Comparison of ENCODE assay signal across 3 cellular contexts in the genomic region with DNA sequence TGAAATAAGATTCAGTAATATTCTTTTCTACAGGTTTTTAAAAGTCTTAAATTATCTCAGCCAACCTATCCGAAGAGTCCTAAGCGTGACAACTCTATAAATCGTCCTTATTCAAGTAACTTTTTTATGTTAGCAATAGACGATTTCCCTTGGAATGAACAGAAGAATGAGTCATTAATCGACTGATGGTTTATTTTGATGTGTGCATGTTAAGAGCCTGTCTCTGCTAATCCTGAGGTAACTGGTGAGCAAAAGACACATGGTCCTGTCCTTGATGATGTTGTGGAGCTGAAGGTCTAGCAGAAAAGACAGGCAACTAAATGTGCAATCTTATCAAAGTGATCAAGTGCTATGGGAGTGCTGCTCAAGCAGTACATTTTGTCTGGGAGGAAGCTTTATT.
TF ChIP-seq lines count a peak whose summit lies in the region.

No MANE protein-coding gene starts in this region.

TF ChIP-seq in A549, 52 proteins besides CTCF, POLR2A, EP300 and RAD21 (continued from another document):
- TF ChIP-seq, protein P1, sequence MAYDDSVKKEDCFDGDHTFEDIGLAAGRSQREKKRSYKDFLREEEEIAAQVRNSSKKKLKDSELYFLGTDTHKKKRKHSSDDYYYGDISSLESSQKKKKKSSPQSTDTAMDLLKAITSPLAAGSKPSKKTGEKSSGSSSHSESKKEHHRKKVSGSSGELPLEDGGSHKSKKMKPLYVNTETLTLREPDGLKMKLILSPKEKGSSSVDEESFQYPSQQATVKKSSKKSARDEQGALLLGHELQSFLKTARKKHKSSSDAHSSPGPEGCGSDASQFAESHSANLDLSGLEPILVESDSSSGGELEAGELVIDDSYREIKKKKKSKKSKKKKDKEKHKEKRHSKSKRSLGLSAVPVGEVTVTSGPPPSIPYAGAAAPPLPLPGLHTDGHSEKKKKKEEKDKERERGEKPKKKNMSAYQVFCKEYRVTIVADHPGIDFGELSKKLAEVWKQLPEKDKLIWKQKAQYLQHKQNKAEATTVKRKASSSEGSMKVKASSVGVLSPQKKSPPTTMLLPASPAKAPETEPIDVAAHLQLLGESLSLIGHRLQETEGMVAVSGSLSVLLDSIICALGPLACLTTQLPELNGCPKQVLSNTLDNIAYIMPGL (CRISPR knock-in tag; IDR thresholded peaks at IDR 0.05; ENCODE audit: borderline replicate concordance) = no peak

TF ChIP-seq in HCT116, 20 proteins besides CTCF, POLR2A, EP300 and RAD21:
- TF ChIP-seq, protein P2, sequence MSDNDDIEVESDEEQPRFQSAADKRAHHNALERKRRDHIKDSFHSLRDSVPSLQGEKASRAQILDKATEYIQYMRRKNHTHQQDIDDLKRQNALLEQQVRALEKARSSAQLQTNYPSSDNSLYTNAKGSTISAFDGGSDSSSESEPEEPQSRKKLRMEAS (IDR thresholded peaks at IDR 0.05) = no peak
- no peak for TF ChIP-seq ELF1 (IDR thresholded peaks at IDR 0.05; ENCODE audit: borderline replicate concordance, low read depth)
- no peak for TF ChIP-seq EGR1 (IDR thresholded peaks at IDR 0.05; ENCODE audit: low read depth)
- TF ChIP-seq CEBPB (IDR thresholded peaks at IDR 0.05; ENCODE audit: low read depth) = no peak
- TF ChIP-seq CBX3 (IDR thresholded peaks at IDR 0.05; ENCODE audit: low read depth) = no peak
- no peak for TF ChIP-seq SIN3A (IDR thresholded peaks at IDR 0.05; ENCODE audit: low read depth)
- TF ChIP-seq, protein P3, sequence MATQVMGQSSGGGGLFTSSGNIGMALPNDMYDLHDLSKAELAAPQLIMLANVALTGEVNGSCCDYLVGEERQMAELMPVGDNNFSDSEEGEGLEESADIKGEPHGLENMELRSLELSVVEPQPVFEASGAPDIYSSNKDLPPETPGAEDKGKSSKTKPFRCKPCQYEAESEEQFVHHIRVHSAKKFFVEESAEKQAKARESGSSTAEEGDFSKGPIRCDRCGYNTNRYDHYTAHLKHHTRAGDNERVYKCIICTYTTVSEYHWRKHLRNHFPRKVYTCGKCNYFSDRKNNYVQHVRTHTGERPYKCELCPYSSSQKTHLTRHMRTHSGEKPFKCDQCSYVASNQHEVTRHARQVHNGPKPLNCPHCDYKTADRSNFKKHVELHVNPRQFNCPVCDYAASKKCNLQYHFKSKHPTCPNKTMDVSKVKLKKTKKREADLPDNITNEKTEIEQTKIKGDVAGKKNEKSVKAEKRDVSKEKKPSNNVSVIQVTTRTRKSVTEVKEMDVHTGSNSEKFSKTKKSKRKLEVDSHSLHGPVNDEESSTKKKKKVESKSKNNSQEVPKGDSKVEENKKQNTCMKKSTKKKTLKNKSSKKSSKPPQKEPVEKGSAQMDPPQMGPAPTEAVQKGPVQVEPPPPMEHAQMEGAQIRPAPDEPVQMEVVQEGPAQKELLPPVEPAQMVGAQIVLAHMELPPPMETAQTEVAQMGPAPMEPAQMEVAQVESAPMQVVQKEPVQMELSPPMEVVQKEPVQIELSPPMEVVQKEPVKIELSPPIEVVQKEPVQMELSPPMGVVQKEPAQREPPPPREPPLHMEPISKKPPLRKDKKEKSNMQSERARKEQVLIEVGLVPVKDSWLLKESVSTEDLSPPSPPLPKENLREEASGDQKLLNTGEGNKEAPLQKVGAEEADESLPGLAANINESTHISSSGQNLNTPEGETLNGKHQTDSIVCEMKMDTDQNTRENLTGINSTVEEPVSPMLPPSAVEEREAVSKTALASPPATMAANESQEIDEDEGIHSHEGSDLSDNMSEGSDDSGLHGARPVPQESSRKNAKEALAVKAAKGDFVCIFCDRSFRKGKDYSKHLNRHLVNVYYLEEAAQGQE (IDR thresholded peaks at IDR 0.05; ENCODE audit: low read depth) = no peak
- TF ChIP-seq SP1 (IDR thresholded peaks at IDR 0.05; ENCODE audit: low read depth) = no peak
- no peak for TF ChIP-seq POLR2AphosphoS5 (IDR thresholded peaks at IDR 0.05; ENCODE audit: low read depth, low read length)
- TF ChIP-seq, protein P4, sequence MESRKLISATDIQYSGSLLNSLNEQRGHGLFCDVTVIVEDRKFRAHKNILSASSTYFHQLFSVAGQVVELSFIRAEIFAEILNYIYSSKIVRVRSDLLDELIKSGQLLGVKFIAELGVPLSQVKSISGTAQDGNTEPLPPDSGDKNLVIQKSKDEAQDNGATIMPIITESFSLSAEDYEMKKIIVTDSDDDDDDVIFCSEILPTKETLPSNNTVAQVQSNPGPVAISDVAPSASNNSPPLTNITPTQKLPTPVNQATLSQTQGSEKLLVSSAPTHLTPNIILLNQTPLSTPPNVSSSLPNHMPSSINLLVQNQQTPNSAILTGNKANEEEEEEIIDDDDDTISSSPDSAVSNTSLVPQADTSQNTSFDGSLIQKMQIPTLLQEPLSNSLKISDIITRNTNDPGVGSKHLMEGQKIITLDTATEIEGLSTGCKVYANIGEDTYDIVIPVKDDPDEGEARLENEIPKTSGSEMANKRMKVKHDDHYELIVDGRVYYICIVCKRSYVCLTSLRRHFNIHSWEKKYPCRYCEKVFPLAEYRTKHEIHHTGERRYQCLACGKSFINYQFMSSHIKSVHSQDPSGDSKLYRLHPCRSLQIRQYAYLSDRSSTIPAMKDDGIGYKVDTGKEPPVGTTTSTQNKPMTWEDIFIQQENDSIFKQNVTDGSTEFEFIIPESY (IDR thresholded peaks at IDR 0.05; ENCODE audit: extremely low read depth, insufficient replicate concordance, low read length) = no peak
- TF ChIP-seq EZH2phosphoT487 (IDR thresholded peaks at IDR 0.05; ENCODE audit: borderline replicate concordance) = no peak
- no peak for TF ChIP-seq SRF (IDR thresholded peaks at IDR 0.05; ENCODE audit: low read depth)
- TF ChIP-seq YY1 (IDR thresholded peaks at IDR 0.05; ENCODE audit: extremely low read depth, insufficient replicate concordance, low read depth, low read length) = no peak
- TF ChIP-seq, protein P5, sequence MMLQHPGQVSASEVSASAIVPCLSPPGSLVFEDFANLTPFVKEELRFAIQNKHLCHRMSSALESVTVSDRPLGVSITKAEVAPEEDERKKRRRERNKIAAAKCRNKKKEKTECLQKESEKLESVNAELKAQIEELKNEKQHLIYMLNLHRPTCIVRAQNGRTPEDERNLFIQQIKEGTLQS (IDR thresholded peaks at IDR 0.05) = no peak

TF ChIP-seq in SK-N-SH, 30 proteins besides CTCF, POLR2A, EP300 and RAD21 (continued from another document):
- TF ChIP-seq, protein P6, sequence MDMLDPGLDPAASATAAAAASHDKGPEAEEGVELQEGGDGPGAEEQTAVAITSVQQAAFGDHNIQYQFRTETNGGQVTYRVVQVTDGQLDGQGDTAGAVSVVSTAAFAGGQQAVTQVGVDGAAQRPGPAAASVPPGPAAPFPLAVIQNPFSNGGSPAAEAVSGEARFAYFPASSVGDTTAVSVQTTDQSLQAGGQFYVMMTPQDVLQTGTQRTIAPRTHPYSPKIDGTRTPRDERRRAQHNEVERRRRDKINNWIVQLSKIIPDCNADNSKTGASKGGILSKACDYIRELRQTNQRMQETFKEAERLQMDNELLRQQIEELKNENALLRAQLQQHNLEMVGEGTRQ (IDR thresholded peaks at IDR 0.05; ENCODE audit: borderline replicate concordance, low read depth, low read length) = no peak
- TF ChIP-seq, protein P7, sequence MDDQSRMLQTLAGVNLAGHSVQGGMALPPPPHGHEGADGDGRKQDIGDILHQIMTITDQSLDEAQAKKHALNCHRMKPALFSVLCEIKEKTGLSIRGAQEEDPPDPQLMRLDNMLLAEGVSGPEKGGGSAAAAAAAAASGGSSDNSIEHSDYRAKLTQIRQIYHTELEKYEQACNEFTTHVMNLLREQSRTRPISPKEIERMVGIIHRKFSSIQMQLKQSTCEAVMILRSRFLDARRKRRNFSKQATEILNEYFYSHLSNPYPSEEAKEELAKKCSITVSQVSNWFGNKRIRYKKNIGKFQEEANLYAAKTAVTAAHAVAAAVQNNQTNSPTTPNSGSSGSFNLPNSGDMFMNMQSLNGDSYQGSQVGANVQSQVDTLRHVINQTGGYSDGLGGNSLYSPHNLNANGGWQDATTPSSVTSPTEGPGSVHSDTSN (IDR thresholded peaks at IDR 0.05) = 0 out of 2 replicates have a peak, but pooled peaks have one; percentile 18
